ENCODE assay signal across 18 cellular contexts in genomic region chr7:369981-370621, GRCh38.
DNase-seq lines count a peak whose midpoint lies in the region; ATAC-seq, FAIRE-seq and TF ChIP-seq lines count a peak whose summit lies in the region.
"Had no signal": no experiment of that assay in that cellular context is flagged by ENCODE, and none has a peak within 500 bp of the region (broad histone marks: within the 10 kb centered on the region; RNA-seq: fewer than 3 reads in every experiment).

No MANE protein-coding gene starts in this region.

- no peak overlapping the region for H3K4me3 ChIP-seq in GM23338
- H3K4me3 ChIP-seq in hepatocyte: no peak overlapping the region
- H3K4me3 ChIP-seq: thoracic aorta had no signal

- H3K4me2 ChIP-seq in GM23338 (no peak overlapping the region), hepatocyte (no peak overlapping the region)

- H3K9me3 ChIP-seq in hepatocyte (ENCODE audit: low read depth): no peaks in the 10 kb centered on the region
- H3K9me3 ChIP-seq: thoracic aorta had no signal

- H3K4me1 Mint-ChIP-seq in GM23338: peaks cover 29% of the 10 kb centered on the region
- peaks cover 46% of the 10 kb centered on the region for H3K4me1 Mint-ChIP-seq in progenitor cell of endocrine pancreas (ENCODE audit: low read depth)
- H3K4me1 Mint-ChIP-seq in T-helper 2 cell treated with Interferon-gamma antibody and Interleukin-4, amounts not matched to agents 5 μg/mL and 100 μg/mL, for 36 hours (ENCODE audit: low read depth): peaks cover 12% of the 10 kb centered on the region

- H3K4me3 Mint-ChIP-seq in GM23338 (no peak overlapping the region), progenitor cell of endocrine pancreas (ENCODE audit: low read depth) (no peak overlapping the region)
- H3K4me3 Mint-ChIP-seq in T-helper 2 cell treated with Interferon-gamma antibody and Interleukin-4, amounts not matched to agents 5 μg/mL and 100 μg/mL, for 36 hours: no peak overlapping the region
- H3K4me3 Mint-ChIP-seq: activated CD8-positive, alpha-beta T cell treated with anti-CD3 and anti-CD28 coated beads for 36 hours had no signal

- H4K20me1 ChIP-seq in GM23338 (replicated peaks; ENCODE audit: insufficient read depth) (no peaks in the 10 kb centered on the region), hepatocyte (ENCODE audit: insufficient read depth, poor library complexity, severe bottlenecking) (no peaks in the 10 kb centered on the region)

- H3K27ac ChIP-seq in GM23338 (ENCODE audit: low read depth): no peak overlapping the region
- H3K27ac ChIP-seq in hepatocyte: peak overlapping the region; percentile 77
- H3K27ac ChIP-seq: brain microvascular endothelial cell, parathyroid adenoma, thoracic aorta had no signal

- H3K4me1 ChIP-seq in GM23338 (ENCODE audit: insufficient read depth) (0 out of 2 replicates have a peak, but pooled peaks cover 4% of the 10 kb centered on the region), hepatocyte (ENCODE audit: insufficient read depth) (peaks cover 47% of the 10 kb centered on the region)
- H3K4me1 ChIP-seq: parathyroid adenoma had no signal

- no peaks in the 10 kb centered on the region for H3K9me3 Mint-ChIP-seq in GM23338
- no peaks in the 10 kb centered on the region for H3K9me3 Mint-ChIP-seq in progenitor cell of endocrine pancreas (ENCODE audit: low read depth)
- no peaks in the 10 kb centered on the region for H3K9me3 Mint-ChIP-seq in T-helper 2 cell treated with Interferon-gamma antibody and Interleukin-4, amounts not matched to agents 5 μg/mL and 100 μg/mL, for 36 hours
- H3K9me3 Mint-ChIP-seq: activated CD8-positive, alpha-beta T cell treated with anti-CD3 and anti-CD28 coated beads for 36 hours had no signal

- H3K36me3 ChIP-seq in GM23338 (ENCODE audit: insufficient read depth) (no peaks in the 10 kb centered on the region), hepatocyte (replicated peaks; ENCODE audit: insufficient read depth, low read depth) (no peaks in the 10 kb centered on the region)
- H3K36me3 ChIP-seq: brain microvascular endothelial cell, thoracic aorta had no signal

- 81% methylated on average over 26 of the region's 26 CpGs for WGBS in hepatocyte (ENCODE audit: low lambda C conversion rate, missing lambda C conversion rate)

- H3K9me2 ChIP-seq in GM23338 (ENCODE audit: insufficient read depth): no peaks in the 10 kb centered on the region
- no peaks in the 10 kb centered on the region for H3K9me2 ChIP-seq in hepatocyte (replicated peaks; ENCODE audit: insufficient read depth)

- DNase-seq in GM23338 (ENCODE audit: low spot score) (peak; percentile 45), SW480 (ENCODE audit: low spot score) (peak; percentile 95), hepatocyte (ENCODE audit: low spot score) (peak; percentile 54), progenitor cell of endocrine pancreas (ENCODE audit: low spot score, unreplicated experiment) (no peak), hepatic stellate cell (ENCODE audit: low spot score) (no peak), HTR-8/SVneo (ENCODE audit: insufficient read length, low spot score) (no peak), NCI-H1436 (lab: John Stamatoyannopoulos, UW) (no peak)
- no peak for DNase-seq in T-helper 2 cell treated with Interferon-gamma antibody and Interleukin-4, amounts not matched to agents 5 μg/mL and 100 μg/mL, for 36 hours (ENCODE audit: low spot score)
- DNase-seq: activated CD8-positive, alpha-beta T cell treated with anti-CD3 and anti-CD28 coated beads for 36 hours; activated gamma-delta T cell; brain microvascular endothelial cell; EL; NCI-H2081 treated with DMSO at 0.1 percent for 48 hours; NCI-H82; SHP77 had no signal

- H3K27ac Mint-ChIP-seq in GM23338 (no peak overlapping the region), progenitor cell of endocrine pancreas (no peak overlapping the region)
- no peak overlapping the region for H3K27ac Mint-ChIP-seq in T-helper 2 cell treated with Interferon-gamma antibody and Interleukin-4, amounts not matched to agents 5 μg/mL and 100 μg/mL, for 36 hours
- H3K27ac Mint-ChIP-seq: activated CD8-positive, alpha-beta T cell treated with anti-CD3 and anti-CD28 coated beads for 36 hours had no signal

- TF ChIP-seq CTCF in GM23338 (conservative IDR thresholded peaks at IDR 0.05; ENCODE audit: low read depth in 2 of 2) (peak; percentile 1 to 30; a peak in 1 of 4 replicates), hepatocyte (IDR thresholded peaks at IDR 0.05; ENCODE audit: poor library complexity) (no peak), progenitor cell of endocrine pancreas (IDR thresholded peaks at IDR 0.05; ENCODE audit: unreplicated experiment) (peak; percentile 50)

- no peaks in the 10 kb centered on the region for H3K79me2 ChIP-seq in GM23338 (replicated peaks; ENCODE audit: insufficient read depth)
- no peaks in the 10 kb centered on the region for H3K79me2 ChIP-seq in hepatocyte
- H3K79me2 ChIP-seq: parathyroid adenoma had no signal

- no peaks in the 10 kb centered on the region for H3F3A ChIP-seq in GM23338 (replicated peaks; ENCODE audit: low read depth)

- FAIRE-seq in HTR-8/SVneo (lab: Jason Lieb, UNC): no peak
- FAIRE-seq: TTC549 had no signal

- no peaks in the 10 kb centered on the region for H3K27me3 ChIP-seq in GM23338 (ENCODE audit: insufficient read depth)
- no peaks in the 10 kb centered on the region for H3K27me3 ChIP-seq in hepatocyte

- H2AFZ ChIP-seq in GM23338 (no peak overlapping the region), hepatocyte (no peak overlapping the region)
- H2AFZ ChIP-seq: parathyroid adenoma had no signal

- H3K27me3 Mint-ChIP-seq in GM23338 (ENCODE audit: insufficient read depth, low read depth, poor library complexity) (peaks cover 6% of the 10 kb centered on the region), progenitor cell of endocrine pancreas (no peaks in the 10 kb centered on the region)
- H3K27me3 Mint-ChIP-seq in T-helper 2 cell treated with Interferon-gamma antibody and Interleukin-4, amounts not matched to agents 5 μg/mL and 100 μg/mL, for 36 hours (ENCODE audit: low read depth): no peaks in the 10 kb centered on the region
- H3K27me3 Mint-ChIP-seq: activated CD8-positive, alpha-beta T cell treated with anti-CD3 and anti-CD28 coated beads for 36 hours had no signal

- ATAC-seq in GM23338: peak; percentile 73
- ATAC-seq: activated CD8-positive, alpha-beta T cell treated with anti-CD3 and anti-CD28 coated beads for 36 hours had no signal

- no peaks in the 10 kb centered on the region for H3K36me3 Mint-ChIP-seq in GM23338 (ENCODE audit: low read depth)
- H3K36me3 Mint-ChIP-seq in progenitor cell of endocrine pancreas (ENCODE audit: insufficient read depth): no peaks in the 10 kb centered on the region
- H3K36me3 Mint-ChIP-seq in T-helper 2 cell treated with Interferon-gamma antibody and Interleukin-4, amounts not matched to agents 5 μg/mL and 100 μg/mL, for 36 hours (ENCODE audit: low read depth): no peaks in the 10 kb centered on the region

TF ChIP-seq in GM23338, 12 proteins besides CTCF, POLR2A, EP300 and RAD21:
- no peak for TF ChIP-seq REST (IDR thresholded peaks at IDR 0.05; ENCODE audit: unreplicated experiment)
- TF ChIP-seq JUNB (IDR thresholded peaks at IDR 0.05; ENCODE audit: unreplicated experiment): no peak
- no peak for TF ChIP-seq ETS1 (IDR thresholded peaks at IDR 0.05)
- TF ChIP-seq ZNF331 (CRISPR knock-in tag; IDR thresholded peaks at IDR 0.05; ENCODE audit: low read depth): no peak

Comparison
In these comparisons a context has a peak if more than half of its experiments do, and no peak if none do; other contexts are left out.
1. DNase-seq: peak in GM23338 (single experiment), SW480 (single experiment) and hepatocyte (single experiment); none in progenitor cell of endocrine pancreas (single experiment), hepatic stellate cell (single experiment), T-helper 2 cell treated with Interferon-gamma antibody and Interleukin-4, amounts not matched to agents 5 μg/mL and 100 μg/mL, for 36 hours (single experiment), HTR-8/SVneo (single experiment) and NCI-H1436 (single experiment).